ENCODE assay signal across 30 cellular contexts in genomic region chr4:120965938-120966337, GRCh38. TPM values are rescaled to one million over a fixed set of nuclear protein-coding genes. Genes with fewer than 3 reads are reported as not detected.
"Had no signal": no experiment of that assay in that cellular context is flagged by ENCODE, and none has a peak within 500 bp of the region (broad histone marks: within the 10 kb centered on the region; RNA-seq: fewer than 3 reads in every experiment).

No MANE protein-coding gene starts in this region.

- H3K4me1 ChIP-seq: SJCRH30 had no signal

- H3K27ac ChIP-seq: brain microvascular endothelial cell, cardiac muscle cell, SJCRH30, SK-N-MC, WERI-Rb-1 had no signal

- H3K4me3 Mint-ChIP-seq: activated CD8-positive, alpha-beta T cell treated with anti-CD3 and anti-CD28 coated beads for 36 hours; activated naive CD4-positive, alpha-beta T cell treated with anti-CD3 and anti-CD28 coated beads for 36 hours; activated T-cell treated with anti-CD3 and anti-CD28 coated beads, Interleukin-2, amount 50 U/mL, for 24 hours; central memory CD8-positive, alpha-beta T cell had no signal

- DNase-seq: activated CD4-positive, alpha-beta T cell treated with anti-CD3 and anti-CD28 coated beads for 1 hour; activated CD4-positive, alpha-beta T cell treated with anti-CD3 and anti-CD28 coated beads for 48 hours; activated CD4-positive, CD25-positive, alpha-beta regulatory T cell; activated CD8-positive, alpha-beta T cell treated with anti-CD3 and anti-CD28 coated beads for 36 hours; activated gamma-delta T cell treated with Interleukin-2 at 50 U/mL for 16 hours; activated naive CD4-positive, alpha-beta T cell treated with anti-CD3 and anti-CD28 coated beads for 36 hours; activated T-cell treated with anti-CD3 and anti-CD28 coated beads, Interleukin-2, amount 50 U/mL, for 24 hours; anterior cingulate cortex; brain microvascular endothelial cell; KG1; MM.1S; NCI-H1105 treated with DMSO at 0.1 percent for 48 hours; NCI-H1436; NCI-H1694; NCI-H1930; NCI-H2081 treated with DMSO at 0.1 percent for 48 hours; NCI-H345; NCI-H524 treated with DMSO at 0.1 percent for 48 hours; SHP77; SJCRH30; T1000; WERI-Rb-1 had no signal

- H3K27ac Mint-ChIP-seq: activated CD8-positive, alpha-beta T cell treated with anti-CD3 and anti-CD28 coated beads for 36 hours; activated naive CD4-positive, alpha-beta T cell treated with anti-CD3 and anti-CD28 coated beads for 36 hours; activated naive CD4-positive, alpha-beta T cell treated with anti-CD3 and anti-CD28 coated beads, Interleukin-2, amount 50 U/mL, for 72 hours; activated T-cell treated with anti-CD3 and anti-CD28 coated beads, Interleukin-2, amount 50 U/mL, for 24 hours; activated T-helper 2 cell treated with anti-CD3 and anti-CD28 coated beads, Interferon-gamma antibody, Interleukin-2, Interleukin-4, amounts not matched to agents 10 μg/mL and 5 μg/mL and 100 μg/mL, durations not matched to agents 14 hours and 24 hours and 36 hours had no signal

- H3K36me3 ChIP-seq: brain microvascular endothelial cell, cardiac muscle cell, SJCRH30, WERI-Rb-1 had no signal

- H3K36me3 Mint-ChIP-seq: activated naive CD4-positive, alpha-beta T cell treated with anti-CD3 and anti-CD28 coated beads, Interleukin-2, amount 50 U/mL, for 72 hours had no signal

- H3K27me3 Mint-ChIP-seq: activated CD8-positive, alpha-beta T cell treated with anti-CD3 and anti-CD28 coated beads for 36 hours had no signal

- ATAC-seq: activated CD8-positive, alpha-beta T cell treated with anti-CD3 and anti-CD28 coated beads for 36 hours; activated naive CD4-positive, alpha-beta T cell treated with anti-CD3 and anti-CD28 coated beads, Interleukin-2, amount 50 U/mL, for 72 hours; Panc1 had no signal

- H3K27me3 ChIP-seq: brain microvascular endothelial cell, cardiac muscle cell, SJCRH30 had no signal

- H3K4me3 ChIP-seq: cardiac muscle cell, SJCRH30, SK-N-MC had no signal

- H3K4me1 Mint-ChIP-seq: central memory CD8-positive, alpha-beta T cell had no signal

- H3K9me3 Mint-ChIP-seq: activated CD8-positive, alpha-beta T cell treated with anti-CD3 and anti-CD28 coated beads for 36 hours; activated naive CD4-positive, alpha-beta T cell treated with anti-CD3 and anti-CD28 coated beads for 36 hours; activated naive CD4-positive, alpha-beta T cell treated with anti-CD3 and anti-CD28 coated beads, Interleukin-2, amount 50 U/mL, for 72 hours; activated T-cell treated with anti-CD3 and anti-CD28 coated beads, Interleukin-2, amount 50 U/mL, for 24 hours; activated T-helper 2 cell treated with anti-CD3 and anti-CD28 coated beads, Interferon-gamma antibody, Interleukin-2, Interleukin-4, amounts not matched to agents 10 μg/mL and 5 μg/mL and 100 μg/mL, durations not matched to agents 14 hours and 24 hours and 36 hours; central memory CD8-positive, alpha-beta T cell had no signal

RNA-seq across cellular contexts. Expression of gene PRDM5, which starts 43.4 kb away (rescaled TPM):
- total RNA-seq: activated T-helper 2 cell treated with anti-CD3 and anti-CD28 coated beads, Interferon-gamma antibody, Interleukin-2, Interleukin-4, amounts not matched to agents 10 μg/mL and 5 μg/mL and 100 μg/mL, durations not matched to agents 14 hours and 24 hours and 36 hours; T-helper 1 cell treated with Interleukin-12 subunit alpha and Interleukin-12 subunit beta and Interleukin-4 antibody, amounts not matched to agents 30 ng/mL and 1 ng/mL, for 36 hours; T-helper 2 cell treated with Interferon-gamma antibody and Interleukin-4, amounts not matched to agents 100 ng/mL and 5 ng/mL, for 36 hours had no signal
